23 cellular contexts compared by ENCODE assay signal in genomic region chr4:151193414-151193813, GRCh38.
A peak's percentile ranks its signal among the peaks of the same experiment; 100 is the strongest.
DNase-seq lines count a peak whose midpoint lies in the region; ATAC-seq, FAIRE-seq and TF ChIP-seq lines count a peak whose summit lies in the region.
"Had no signal": no experiment of that assay in that cellular context is flagged by ENCODE, and none has a peak within 500 bp of the region (broad histone marks: within the 10 kb centered on the region; RNA-seq: fewer than 3 reads in every experiment).

No MANE protein-coding gene starts in this region.

- H3K4me1 Mint-ChIP-seq in type B pancreatic cell (ENCODE audit: unreplicated experiment) (no peaks in the 10 kb centered on the region), CD14-positive monocyte (no peaks in the 10 kb centered on the region)

- peaks cover 25% of the 10 kb centered on the region for H3K9me3 Mint-ChIP-seq in type B pancreatic cell
- peaks cover 10 to 32% (median 20%) of the 10 kb centered on the region in 7 donors for H3K9me3 Mint-ChIP-seq in CD14-positive monocyte
- H3K9me3 Mint-ChIP-seq: CD4-positive, alpha-beta T cell had no signal

- H3K36me3 Mint-ChIP-seq in type B pancreatic cell (peaks cover 25% of the 10 kb centered on the region), CD14-positive monocyte (no peaks in the 10 kb centered on the region)
- H3K36me3 Mint-ChIP-seq: CD8-positive, alpha-beta T cell had no signal

- ATAC-seq in GM12878 (no peak), psoas muscle (peak; percentile 58 to 87 (median 74)), GM21529 (IDR thresholded peaks at IDR 0.05; ENCODE audit: unreplicated experiment) (no peak), right lobe of liver (no peak)
- ATAC-seq: CD8-positive, alpha-beta T cell had no signal

- no peak for TF ChIP-seq RAD21 in GM12878 (IDR thresholded peaks at IDR 0.05; ENCODE audit: insufficient read depth, low read depth, low read length)

- H3K27ac Mint-ChIP-seq in type B pancreatic cell (peak overlapping the region; percentile 24), CD14-positive monocyte (no peak overlapping the region)
- H3K27ac Mint-ChIP-seq: CD4-positive, alpha-beta T cell; CD8-positive, alpha-beta T cell had no signal

- BruUV-seq in GM12878 (replicated peaks; lab: Mats Ljungman, UMichigan) = no TSS peak

- H3K9me3 ChIP-seq in GM12878 (replicated peaks; ENCODE audit: control insufficient read depth, insufficient read depth, low read length) (no peaks in the 10 kb centered on the region), esophagus muscularis mucosa (no peaks in the 10 kb centered on the region), psoas muscle (no peaks in the 10 kb centered on the region), right lobe of liver (no peaks in the 10 kb centered on the region)
- H3K9me3 ChIP-seq: BE2C had no signal

- in situ Hi-C loops in GM12878 (cut with MboI) = no loop called here

- intact Hi-C loops in GM12878 (cut with micrococcal nuclease; ENCODE audit: unreplicated experiment) = no loop called here
- intact Hi-C loops in esophagus muscularis mucosa (cut with DNase I) = no loop called here
- intact Hi-C loops in psoas muscle (cut with DNase I) = no loop called here
- intact Hi-C loops in CD14-positive monocyte (cut with micrococcal nuclease) = no loop called here
- intact Hi-C loops in right lobe of liver (cut with DNase I) = no loop called here

- no peaks in the 10 kb centered on the region for H4K20me1 ChIP-seq in GM12878 (ENCODE audit: control insufficient read depth, insufficient read depth)
- H4K20me1 ChIP-seq: BLaER1 had no signal

- H3K79me2 ChIP-seq in GM12878 (ENCODE audit: control insufficient read depth, insufficient read depth, low read length) = no peaks in the 10 kb centered on the region

- H3K4me3 Mint-ChIP-seq in type B pancreatic cell = no peak overlapping the region
- no peak overlapping the region for H3K4me3 Mint-ChIP-seq in CD14-positive monocyte
- H3K4me3 Mint-ChIP-seq: CD4-positive, alpha-beta T cell; CD8-positive, alpha-beta T cell had no signal

- no peak overlapping the region for H3K9ac ChIP-seq in GM12878 (ENCODE audit: control insufficient read depth, insufficient read depth, low read length)
- H3K9ac ChIP-seq: BLaER1 had no signal

- CTCF ChIA-PET in GM12878 (lab: Yijun Ruan, JAX) = no interaction called here

- SMC1A ChIA-PET in GM12878 (lab: Charles Lee; ENCODE audit: uncharacterized antibody, unreplicated experiment) = no interaction called here

- no peak for TF ChIP-seq CTCF in GM12878 (IDR thresholded peaks at IDR 0.05 in 2 of 3, conservative IDR thresholded peaks at IDR 0.05 in 1 of 3; ENCODE audit: control insufficient read depth in 2 of 3, extremely low read depth in 1 of 3, insufficient read depth in 1 of 3, low read depth in 3 of 3, low read length in 3 of 3)
- no peak for TF ChIP-seq CTCF in esophagus muscularis mucosa (IDR thresholded peaks at IDR 0.05)
- TF ChIP-seq CTCF in psoas muscle (IDR thresholded peaks at IDR 0.05) = no peak
- TF ChIP-seq CTCF in type B pancreatic cell (conservative IDR thresholded peaks at IDR 0.05) = no peak
- TF ChIP-seq CTCF in CD14-positive monocyte (IDR thresholded peaks at IDR 0.05) = no peak
- no peak for TF ChIP-seq CTCF in right lobe of liver (IDR thresholded peaks at IDR 0.05)

- H3K36me3 ChIP-seq in GM12878 (ENCODE audit: control insufficient read depth in 2 of 2, insufficient read depth in 2 of 2, low read length in 1 of 2) = no peaks in the 10 kb centered on the region
- H3K36me3 ChIP-seq in esophagus muscularis mucosa = no peaks in the 10 kb centered on the region
- H3K36me3 ChIP-seq in psoas muscle (ENCODE audit: insufficient read depth in 1 of 2, low read depth in 1 of 2) = no peaks in the 10 kb centered on the region
- no peaks in the 10 kb centered on the region for H3K36me3 ChIP-seq in right lobe of liver
- H3K36me3 ChIP-seq: BE2C, BLaER1 had no signal

- H3K4me1 ChIP-seq in GM12878 (ENCODE audit: control insufficient read depth, insufficient read depth, low read length) (no peaks in the 10 kb centered on the region), esophagus muscularis mucosa (peaks cover 26 to 43% (median 33%) of the 10 kb centered on the region in 4 donors), psoas muscle (peaks cover 14% of the 10 kb centered on the region), right lobe of liver (no peaks in the 10 kb centered on the region)
- H3K4me1 ChIP-seq: BE2C, BLaER1, Caco-2 had no signal

- H3K27me3 ChIP-seq in GM12878 (replicated peaks in 1 of 2; ENCODE audit: control insufficient read depth in 2 of 2, insufficient read depth in 2 of 2, low read length in 1 of 2) (no peaks in the 10 kb centered on the region), esophagus muscularis mucosa (no peaks in the 10 kb centered on the region), psoas muscle (ENCODE audit: insufficient read depth in 3 of 3, low read length in 2 of 3) (no peaks in the 10 kb centered on the region), right lobe of liver (no peaks in the 10 kb centered on the region)
- H3K27me3 ChIP-seq: BE2C, BLaER1 had no signal

- TF ChIP-seq POLR2A in GM12878 (IDR thresholded peaks at IDR 0.05; ENCODE audit: low read depth, low read length) (no peak), esophagus muscularis mucosa (IDR thresholded peaks at IDR 0.05; ENCODE audit: low read depth) (no peak), right lobe of liver (IDR thresholded peaks at IDR 0.05) (no peak)

- no peak overlapping the region for H2AFZ ChIP-seq in GM12878 (ENCODE audit: control insufficient read depth, low read depth, low read length)

- H3K27me3 Mint-ChIP-seq in type B pancreatic cell = no peaks in the 10 kb centered on the region
- H3K27me3 Mint-ChIP-seq in CD14-positive monocyte (ENCODE audit: low read depth in 3 of 3) = peaks cover 1 to 3% (median 3%) of the 10 kb centered on the region in 3 donors

- H3K4me3 ChIP-seq in GM12878 (no peak overlapping the region), esophagus muscularis mucosa (no peak overlapping the region), psoas muscle (no peak overlapping the region), right lobe of liver (no peak overlapping the region)
- H3K4me3 ChIP-seq: BLaER1 had no signal

- 25% methylated on average over 2 of the region's 2 CpGs for WGBS in GM12878 (ENCODE audit: insufficient coverage, insufficient replicate concordance, low lambda C conversion rate, missing lambda C conversion rate)
- 100% methylated on average over 2 of the region's 2 CpGs for WGBS in esophagus muscularis mucosa
- WGBS in psoas muscle, 3 donors = 52 to 82% (median 59%) methylated on average over 2 of the region's 2 CpGs
- 100% methylated on average over 2 of the region's 2 CpGs for WGBS in right lobe of liver (ENCODE audit: insufficient coverage, low coverage, low lambda C conversion rate, missing lambda C conversion rate)

- no peak for TF ChIP-seq EP300 in GM12878 (IDR thresholded peaks at IDR 0.05; ENCODE audit: borderline replicate concordance in 1 of 2, control insufficient read depth in 1 of 2, low read depth in 2 of 2, low read length in 2 of 2)
- TF ChIP-seq EP300 in esophagus muscularis mucosa (IDR thresholded peaks at IDR 0.05) = no peak

- RAD21 ChIA-PET in GM12878 (lab: Charles Lee; ENCODE audit: unreplicated experiment) = no interaction called here

- DNase-seq in GM12878 (ENCODE audit: low read depth, low spot score) (no peak), esophagus muscularis mucosa (ENCODE audit: extremely low spot score) (peak; percentile 8), psoas muscle (no peak), type B pancreatic cell (ENCODE audit: extremely low spot score, unreplicated experiment) (no peak), CD14-positive monocyte (ENCODE audit: low spot score) (no peak), right lobe of liver (no peak), NCI-H774 (lab: John Stamatoyannopoulos, UW) (no peak)
- DNase-seq: 8988T; ACHN; BE2C; C1 segment of cervical spinal cord; Caco-2; Calu3; CD4-positive, alpha-beta T cell; CD8-positive, alpha-beta T cell; DMS79 treated with DMSO at 0.1 percent for 48 hours; GF-D8 had no signal

- H3K27ac ChIP-seq in GM12878 (ENCODE audit: control insufficient read depth, insufficient read depth) (no peak overlapping the region), esophagus muscularis mucosa (replicated peaks in 1 of 4) (no peak overlapping the region), psoas muscle (no peak overlapping the region), right lobe of liver (no peak overlapping the region)
- H3K27ac ChIP-seq: BLaER1 had no signal

- H3K4me2 ChIP-seq in GM12878 (ENCODE audit: control insufficient read depth, insufficient read depth) = no peak overlapping the region
- H3K4me2 ChIP-seq: BLaER1 had no signal

- POLR2A ChIA-PET in GM12878 (lab: Charles Lee) = no interaction called here

- peak; percentile 27 for FAIRE-seq in GM12878 (lab: Jason Lieb, UNC)
- FAIRE-seq: A204.1, G401.6, GM12892, GM18507 had no signal

TF ChIP-seq in GM12878, 131 proteins besides CTCF, POLR2A, EP300 and RAD21 (continues in another document):
- TF ChIP-seq ATF7 (IDR thresholded peaks at IDR 0.05; ENCODE audit: low read depth) = no peak
- no peak for TF ChIP-seq TARDBP (IDR thresholded peaks at IDR 0.05; ENCODE audit: borderline replicate concordance)
- TF ChIP-seq RELB (IDR thresholded peaks at IDR 0.05; ENCODE audit: low read depth) = no peak
- no peak for TF ChIP-seq ATF3 (IDR thresholded peaks at IDR 0.05; ENCODE audit: borderline replicate concordance, extremely low read depth, low read depth, low read length)
- TF ChIP-seq RCOR1 (conservative IDR thresholded peaks at IDR 0.05; ENCODE audit: low read depth, low read length) = no peak

Comparison
In these comparisons a context has a peak if more than half of its experiments do, and no peak if none do; other contexts are left out.
1. ATAC-seq: peak in psoas muscle (4 of 4); none in GM12878 (single experiment), GM21529 (single experiment) and right lobe of liver (0 of 4).